1 cellular context compared by ENCODE assay signal in the genomic region with DNA sequence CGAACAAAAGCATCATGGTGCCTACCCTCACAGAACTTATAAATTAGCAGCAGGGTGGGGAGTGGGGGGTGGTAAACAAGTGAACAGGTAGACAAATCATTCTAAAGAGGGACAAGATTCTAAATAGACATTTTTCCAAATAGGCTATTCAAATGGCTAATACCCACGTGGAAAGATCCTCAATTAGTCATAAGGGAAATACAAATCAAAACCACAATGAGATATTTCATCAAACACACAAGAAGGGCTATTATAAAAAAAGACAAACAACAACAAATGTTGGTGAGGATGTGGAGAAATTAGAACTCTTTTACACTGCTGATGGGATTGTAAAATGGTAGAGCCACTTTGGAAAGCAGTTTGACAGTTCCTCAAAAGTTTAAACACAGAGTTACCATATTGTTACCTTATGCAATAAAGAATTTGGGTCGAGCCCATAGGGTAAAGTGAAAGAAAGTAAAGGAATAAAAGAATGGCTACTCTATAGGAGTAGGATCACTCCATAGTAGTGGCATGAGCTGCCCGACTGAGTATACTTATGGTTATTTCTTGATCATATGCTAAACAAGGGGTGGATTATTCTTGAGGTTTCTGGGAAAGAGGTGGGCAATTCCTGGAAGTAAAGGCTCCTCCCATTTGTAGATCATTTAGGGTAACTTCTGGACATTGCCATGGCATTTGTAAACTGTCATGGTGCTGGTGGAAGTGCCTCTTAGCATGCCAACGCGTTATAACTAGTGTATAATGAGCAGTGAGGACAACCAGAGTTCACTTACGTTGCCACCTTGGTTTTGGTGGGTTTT.
TF ChIP-seq lines count a peak whose summit lies in the region.

No MANE protein-coding gene starts in this region.

TF ChIP-seq in HCT116, 20 proteins besides CTCF, POLR2A, EP300 and RAD21:
- TF ChIP-seq CBX3 (IDR thresholded peaks at IDR 0.05; ENCODE audit: low read depth) (0 out of 2 replicates have a peak, but pooled peaks have one; percentile 1), SIN3A (IDR thresholded peaks at IDR 0.05; ENCODE audit: low read depth) (no peak)
